8 cellular contexts compared by ENCODE assay signal in genomic region chr1:121224714-121225113, GRCh38. TPM values are rescaled to one million over a fixed set of nuclear protein-coding genes. Genes with fewer than 3 reads are reported as not detected.
A peak's percentile ranks its signal among the peaks of the same experiment; 100 is the strongest.
DNase-seq lines count a peak whose midpoint lies in the region; ATAC-seq and TF ChIP-seq lines count a peak whose summit lies in the region.
"Not testable (repeated sequence)": the region's sequence is repeated elsewhere in the genome, so short reads cannot be mapped to it uniquely, and the experiment has no call there.

No MANE protein-coding gene starts in this region.

- not testable (repeated sequence) for H3K36me3 Mint-ChIP-seq in activated T-helper 17 cell treated with anti-CD3 and anti-CD28 coated beads, Interleukin-2, amount 50 U/mL, for 72 hours (ENCODE audit: low read depth)

- H3K36me3 ChIP-seq in right lobe of liver; aorta (ENCODE audit: control insufficient read depth in 1 of 2, insufficient read depth in 2 of 2, low read length in 1 of 2): not testable (repeated sequence)

- peak; percentile 99 for ATAC-seq in GM18861 (IDR thresholded peaks at IDR 0.05; ENCODE audit: unreplicated experiment)
- peak; percentile 97 for ATAC-seq in GM19467 (IDR thresholded peaks at IDR 0.05; ENCODE audit: unreplicated experiment)
- peak; percentile 99 for ATAC-seq in HG02610 (IDR thresholded peaks at IDR 0.05; ENCODE audit: unreplicated experiment)
- peak; percentile 99 for ATAC-seq in HG03064 (IDR thresholded peaks at IDR 0.05; ENCODE audit: low read depth, unreplicated experiment)
- ATAC-seq in HG03520 (IDR thresholded peaks at IDR 0.05; ENCODE audit: unreplicated experiment) = peak; percentile 96
- peak; percentile 85 for ATAC-seq in activated T-helper 17 cell treated with anti-CD3 and anti-CD28 coated beads, Interleukin-2, amount 50 U/mL, for 72 hours (replicated peaks)
- peak; percentile 56 to 87 (median 79) for ATAC-seq in right lobe of liver
- peak; percentile 63 for ATAC-seq in aorta (ENCODE audit: low FRiP score)

- 55% methylated on average over 2 of the region's 4 CpGs for WGBS in right lobe of liver (ENCODE audit: insufficient coverage, low coverage, low lambda C conversion rate, missing lambda C conversion rate)
- 25 to 26% methylated on average over 3 of the region's 4 CpGs for WGBS in aorta, 2 donors

- H3K27me3 ChIP-seq in right lobe of liver; aorta (ENCODE audit: control insufficient read depth in 1 of 2, insufficient read depth in 2 of 2, low read length in 1 of 2): not testable (repeated sequence)

- not testable (repeated sequence) for H3K4me3 ChIP-seq in right lobe of liver; aorta (ENCODE audit: low read length in 2 of 2)

- H3K9me3 Mint-ChIP-seq in activated T-helper 17 cell treated with anti-CD3 and anti-CD28 coated beads, Interleukin-2, amount 50 U/mL, for 72 hours = not testable (repeated sequence)

- H3K4me1 ChIP-seq in right lobe of liver; aorta (ENCODE audit: control insufficient read depth in 1 of 2, insufficient read depth in 2 of 2, low read length in 2 of 2): not testable (repeated sequence)

- TF ChIP-seq POLR2A in right lobe of liver (IDR thresholded peaks at IDR 0.05) = not testable (repeated sequence)

- not testable (repeated sequence) for H3K9me3 ChIP-seq in right lobe of liver; aorta (ENCODE audit: control insufficient read depth, low read length)

- intact Hi-C loops in right lobe of liver (cut with DNase I); aorta (cut with DNase I): not testable (repeated sequence)

- H3K27me3 Mint-ChIP-seq in activated T-helper 17 cell treated with anti-CD3 and anti-CD28 coated beads, Interleukin-2, amount 50 U/mL, for 72 hours = not testable (repeated sequence)

- not testable (repeated sequence) for H3K27ac Mint-ChIP-seq in activated T-helper 17 cell treated with anti-CD3 and anti-CD28 coated beads, Interleukin-2, amount 50 U/mL, for 72 hours

- H3K4me1 Mint-ChIP-seq in activated T-helper 17 cell treated with anti-CD3 and anti-CD28 coated beads, Interleukin-2, amount 50 U/mL, for 72 hours = not testable (repeated sequence)

- not testable (repeated sequence) for H3K4me3 Mint-ChIP-seq in activated T-helper 17 cell treated with anti-CD3 and anti-CD28 coated beads, Interleukin-2, amount 50 U/mL, for 72 hours

- not testable (repeated sequence) for TF ChIP-seq CTCF in right lobe of liver (IDR thresholded peaks at IDR 0.05)

- DNase-seq in right lobe of liver, aorta: not testable (repeated sequence)

- not testable (repeated sequence) for H3K27ac ChIP-seq in right lobe of liver; aorta (ENCODE audit: low read depth in 1 of 2, low read length in 2 of 2)

RNA-seq across cellular contexts. Expression of gene SRGAP2C, which starts 39.9 kb away (rescaled TPM):
- 10 to 100 TPM; 18.7 to 27.6 TPM for total RNA-seq in activated T-helper 17 cell treated with anti-CD3 and anti-CD28 coated beads, Interleukin-2, amount 50 U/mL, for 72 hours
- 1 to 10 TPM; 3.7 to 7.3 (median 5.4) TPM for total RNA-seq in right lobe of liver
- total RNA-seq in aorta = 10 to 100 TPM; 37.3 to 42.7 TPM
- 1 to 10 TPM; 4.4 to 6.7 TPM for polyA plus RNA-seq in aorta

RNA-seq across cellular contexts. Expression of gene FAM72B, which starts 40.6 kb away (rescaled TPM):
- 10 to 100 TPM; 18.6 to 22.9 TPM for total RNA-seq in activated T-helper 17 cell treated with anti-CD3 and anti-CD28 coated beads, Interleukin-2, amount 50 U/mL, for 72 hours
- total RNA-seq in right lobe of liver (under 1 TPM in 4 of 6 experiments, not detected in 2; 0.38 to 0.68 (median 0.64) TPM), aorta (1 to 10 TPM in 1 of 2 donors, under 1 TPM in 1; 0.78 to 1.1 TPM)
- polyA plus RNA-seq in aorta = under 1 TPM in 1 of 2 donors, not detected in 1; 0.23 TPM

Comparison
In these comparisons a context has a peak if more than half of its experiments do, and no peak if none do; other contexts are left out.
1. RNA of gene FAM72B, which starts 40.6 kb away (total RNA-seq): 18.6 to 22.9 TPM in activated T-helper 17 cell treated with anti-CD3 and anti-CD28 coated beads, Interleukin-2, amount 50 U/mL, for 72 hours; 0.78 to 1.1 TPM in aorta and 0.38 to 0.68 TPM in right lobe of liver; every median in the first group is over 4 times any median in the second.
2. Peak in every context shown above with its lines, with median percentiles within 50 percentile points of each other: ATAC-seq.